Comparison of ENCODE assay signal across 1 cellular context in the genomic region with DNA sequence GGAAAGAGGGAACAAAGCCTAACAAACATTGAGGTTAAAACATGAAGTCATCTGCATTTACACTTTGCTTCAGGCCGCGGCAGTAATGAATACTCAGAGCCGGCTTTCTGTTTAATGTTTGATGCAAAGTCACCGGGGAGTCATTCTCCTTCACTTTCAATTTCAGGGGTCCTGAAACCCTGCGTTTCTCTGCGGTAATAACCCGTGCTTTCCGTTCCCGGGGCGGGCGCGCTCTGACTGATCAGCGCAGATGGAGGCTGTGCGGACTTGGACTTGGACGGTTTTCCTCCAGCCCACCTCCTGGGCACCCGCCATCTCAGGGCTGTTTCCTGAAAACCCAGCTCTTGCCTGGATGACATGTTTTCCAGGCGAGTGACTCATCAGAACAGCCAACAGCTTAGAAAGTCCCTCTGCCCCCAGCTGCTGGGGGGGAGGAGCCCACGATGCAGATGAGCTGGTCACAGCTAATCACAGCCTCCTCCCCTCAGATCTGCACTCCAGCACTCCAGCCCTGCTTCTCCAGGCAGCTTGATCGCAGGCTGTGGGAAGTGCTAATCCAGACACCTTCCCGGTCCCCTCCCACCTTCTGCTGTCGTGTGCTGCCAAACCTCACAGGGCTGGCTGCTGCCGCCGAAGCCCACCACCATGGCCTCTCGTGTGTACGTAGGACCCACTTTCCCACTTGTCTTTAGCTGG.
TF ChIP-seq lines count a peak whose summit lies in the region.

No MANE protein-coding gene starts in this region.

TF ChIP-seq in IMR-90, 13 proteins besides CTCF, POLR2A, EP300 and RAD21:
- TF ChIP-seq FOS (IDR thresholded peaks at IDR 0.05; ENCODE audit: low read depth, low read length) (peak; percentile 97), MXI1 (IDR thresholded peaks at IDR 0.05; ENCODE audit: borderline replicate concordance, low read depth, low read length) (peak; percentile 46; the same call in 1 of the 2 replicates), RCOR1 (IDR thresholded peaks at IDR 0.05; ENCODE audit: insufficient replicate concordance, low read length) (peak; percentile 93), SMC3 (IDR thresholded peaks at IDR 0.05; ENCODE audit: low read depth, low read length) (no peak; the same call in 1 of the 2 replicates), NFE2L2 (IDR thresholded peaks at IDR 0.05; ENCODE audit: low read depth, low read length) (peak; percentile 76; the same call in 1 of the 2 replicates), CEBPB (IDR thresholded peaks at IDR 0.05; ENCODE audit: low read depth, low read length) (no peak), BHLHE40 (IDR thresholded peaks at IDR 0.05; ENCODE audit: low read depth, low read length) (no peak; the same call in 1 of the 2 replicates), RFX5 (IDR thresholded peaks at IDR 0.05; ENCODE audit: low read depth, low read length) (no peak), MAZ (IDR thresholded peaks at IDR 0.05; ENCODE audit: borderline replicate concordance, low read depth, low read length) (peak; percentile 99), MAFK (IDR thresholded peaks at IDR 0.05; ENCODE audit: low read depth, low read length) (peak; percentile 51; the same call in 1 of the 2 replicates)
- TF ChIP-seq, protein P1, sequence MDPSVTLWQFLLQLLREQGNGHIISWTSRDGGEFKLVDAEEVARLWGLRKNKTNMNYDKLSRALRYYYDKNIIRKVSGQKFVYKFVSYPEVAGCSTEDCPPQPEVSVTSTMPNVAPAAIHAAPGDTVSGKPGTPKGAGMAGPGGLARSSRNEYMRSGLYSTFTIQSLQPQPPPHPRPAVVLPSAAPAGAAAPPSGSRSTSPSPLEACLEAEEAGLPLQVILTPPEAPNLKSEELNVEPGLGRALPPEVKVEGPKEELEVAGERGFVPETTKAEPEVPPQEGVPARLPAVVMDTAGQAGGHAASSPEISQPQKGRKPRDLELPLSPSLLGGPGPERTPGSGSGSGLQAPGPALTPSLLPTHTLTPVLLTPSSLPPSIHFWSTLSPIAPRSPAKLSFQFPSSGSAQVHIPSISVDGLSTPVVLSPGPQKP (IDR thresholded peaks at IDR 0.05; ENCODE audit: borderline replicate concordance, low read depth, low read length), result no peak
- TF ChIP-seq, protein P2, sequence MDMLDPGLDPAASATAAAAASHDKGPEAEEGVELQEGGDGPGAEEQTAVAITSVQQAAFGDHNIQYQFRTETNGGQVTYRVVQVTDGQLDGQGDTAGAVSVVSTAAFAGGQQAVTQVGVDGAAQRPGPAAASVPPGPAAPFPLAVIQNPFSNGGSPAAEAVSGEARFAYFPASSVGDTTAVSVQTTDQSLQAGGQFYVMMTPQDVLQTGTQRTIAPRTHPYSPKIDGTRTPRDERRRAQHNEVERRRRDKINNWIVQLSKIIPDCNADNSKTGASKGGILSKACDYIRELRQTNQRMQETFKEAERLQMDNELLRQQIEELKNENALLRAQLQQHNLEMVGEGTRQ (IDR thresholded peaks at IDR 0.05; ENCODE audit: low read depth, low read length), result no peak
